ENCODE assay signal across 8 cellular contexts in genomic region chr1:1745651-1746565, GRCh38. TPM values are rescaled to one million over a fixed set of nuclear protein-coding genes. Genes with fewer than 3 reads are reported as not detected.
DNase-seq lines count a peak whose midpoint lies in the region; ATAC-seq, FAIRE-seq and TF ChIP-seq lines count a peak whose summit lies in the region.
"Not testable (repeated sequence)": the region's sequence is repeated elsewhere in the genome, so short reads cannot be mapped to it uniquely, and the experiment has no call there.

No MANE protein-coding gene starts in this region.

- H3K27ac ChIP-seq in 22Rv1 (peak overlapping the region; percentile 43; the same call in 1 of the 2 replicates), keratinocyte (ENCODE audit: control insufficient read depth, insufficient read depth, low read length) (peak overlapping the region; percentile 49), spleen (peak overlapping the region; percentile 72 to 97 (median 92))

- peak overlapping the region in 1 of 3 experiments; percentile 42 for H3K4me3 ChIP-seq in keratinocyte (ENCODE audit: control insufficient read depth in 2 of 3, extremely low read depth in 1 of 3, insufficient read depth in 2 of 3, low read depth in 1 of 3, low read length in 3 of 3)
- H3K4me3 ChIP-seq in spleen: peak overlapping the region in 7 of 8 donors; percentile 25 to 70 (median 40)

- not testable (repeated sequence) for H3K27me3 ChIP-seq in keratinocyte (ENCODE audit: control insufficient read depth, extremely low read depth, insufficient read depth, low read length); spleen (replicated peaks in 1 of 7)

- TF ChIP-seq CTCF in 22Rv1 (IDR thresholded peaks at IDR 0.05); keratinocyte (optimal IDR thresholded peaks at IDR 0.05 in 1 of 3, IDR thresholded peaks at IDR 0.05 in 1 of 3, conservative IDR thresholded peaks at IDR 0.05 in 1 of 3; ENCODE audit: extremely low read depth in 1 of 3, insufficient read depth in 2 of 3, low read length in 3 of 3): not testable (repeated sequence)
- peak in 4 of 11 experiments; percentile 3 to 47 (median 6) for TF ChIP-seq CTCF in spleen (IDR thresholded peaks at IDR 0.05 in 8 of 11, conservative IDR thresholded peaks at IDR 0.05 in 3 of 11)

- H3K79me2 ChIP-seq in keratinocyte (ENCODE audit: control insufficient read depth, insufficient read depth, low read length): not testable (repeated sequence)

- ATAC-seq in GM18907 (IDR thresholded peaks at IDR 0.05; ENCODE audit: unreplicated experiment) (peak; percentile 56), HG03103 (IDR thresholded peaks at IDR 0.05; ENCODE audit: low read depth, unreplicated experiment) (peak; percentile 50)
- ATAC-seq in central memory CD8-positive, alpha-beta T cell (replicated peaks; ENCODE audit: extremely low read depth, poor library complexity, severe bottlenecking): peak; percentile 74

- intact Hi-C loops in spleen (cut with DNase I; ENCODE audit: low total_unique reads): not testable (repeated sequence)

- not testable (repeated sequence) for H3K4me1 Mint-ChIP-seq in activated CD4-positive, alpha-beta T cell treated with anti-CD3 and anti-CD28 coated beads, Interleukin-2, amount 10 ng/mL, durations not matched to agents 7 days and 5 days; central memory CD8-positive, alpha-beta T cell

- not testable (repeated sequence) for H3K27me3 Mint-ChIP-seq in activated CD4-positive, alpha-beta T cell treated with anti-CD3 and anti-CD28 coated beads, Interleukin-2, amount 10 ng/mL, durations not matched to agents 7 days and 5 days; central memory CD8-positive, alpha-beta T cell

- not testable (repeated sequence) for FAIRE-seq in keratinocyte (lab: Jason Lieb, UNC)

- H3K36me3 Mint-ChIP-seq in activated CD4-positive, alpha-beta T cell treated with anti-CD3 and anti-CD28 coated beads, Interleukin-2, amount 10 ng/mL, durations not matched to agents 7 days and 5 days (ENCODE audit: low read depth): not testable (repeated sequence)
- peaks cover 15% of the 10 kb centered on the region for H3K36me3 Mint-ChIP-seq in central memory CD8-positive, alpha-beta T cell (ENCODE audit: insufficient read depth)

- 0% methylated on average over 23 to 79 of the region's 101 CpGs for WGBS in spleen, 5 donors

- dilution Hi-C loops in keratinocyte (cut with MboI; ENCODE audit: extremely low pct_ligation_motif_present, low sequenced_read_pairs): not testable (repeated sequence)

- CTCF ChIA-PET in activated CD4-positive, alpha-beta T cell treated with anti-CD3 and anti-CD28 coated beads, Interleukin-2, amount 10 ng/mL, durations not matched to agents 7 days and 5 days (lab: Charles Lee): interaction anchor here (0.7 kb wide), 1 partner anchor 163 kb away, joined by 3 read pairs; no protein-coding TSS in a partner anchor

- H3K4me2 ChIP-seq in keratinocyte (ENCODE audit: control insufficient read depth, extremely low read depth, insufficient read depth, low read depth, low read length): not testable (repeated sequence)

- peak in 2 of 3 donors; percentile 10 to 47 for TF ChIP-seq POLR2A in spleen (IDR thresholded peaks at IDR 0.05)

- not testable (repeated sequence) for H3K4me1 ChIP-seq in keratinocyte (ENCODE audit: control insufficient read depth, extremely low read depth, insufficient read depth, low read length)
- H3K4me1 ChIP-seq in spleen: peaks cover 0 to 17% (median 0%) of the 10 kb centered on the region in 6 donors

- not testable (repeated sequence) for H3K9me1 ChIP-seq in keratinocyte (ENCODE audit: control insufficient read depth, extremely low read depth, insufficient read depth, low read length)

- not testable (repeated sequence) for H2AFZ ChIP-seq in keratinocyte (ENCODE audit: control insufficient read depth, low read length)

- H4K20me1 ChIP-seq in keratinocyte (ENCODE audit: control insufficient read depth, extremely low read depth, insufficient read depth, low read length): not testable (repeated sequence)

- H3K27ac Mint-ChIP-seq in activated CD4-positive, alpha-beta T cell treated with anti-CD3 and anti-CD28 coated beads, Interleukin-2, amount 10 ng/mL, durations not matched to agents 7 days and 5 days: peak overlapping the region; percentile 86
- H3K27ac Mint-ChIP-seq in central memory CD8-positive, alpha-beta T cell (ENCODE audit: low read depth): peak overlapping the region; percentile 87

- POLR2A ChIA-PET in activated CD4-positive, alpha-beta T cell treated with anti-CD3 and anti-CD28 coated beads, Interleukin-2, amount 10 ng/mL, durations not matched to agents 7 days and 5 days (lab: Charles Lee): not testable (repeated sequence)

- H3K4me3 Mint-ChIP-seq in activated CD4-positive, alpha-beta T cell treated with anti-CD3 and anti-CD28 coated beads, Interleukin-2, amount 10 ng/mL, durations not matched to agents 7 days and 5 days: peak overlapping the region; percentile 38
- peak overlapping the region; percentile 65 for H3K4me3 Mint-ChIP-seq in central memory CD8-positive, alpha-beta T cell

- DNase-seq in NCI-H345 treated with DMSO at 0.1 percent for 48 hours (lab: John Stamatoyannopoulos, UW; ENCODE audit: unreplicated experiment): peak; percentile 34
- DNase-seq in activated CD4-positive, alpha-beta T cell treated with anti-CD3 and anti-CD28 coated beads, Interleukin-2, amount 10 ng/mL, durations not matched to agents 7 days and 5 days: peak; percentile 78
- peak; percentile 68 to 94 for DNase-seq in central memory CD8-positive, alpha-beta T cell (ENCODE audit: low spot score in 2 of 2)
- not testable (repeated sequence) for DNase-seq in keratinocyte (ENCODE audit: low read depth, low spot score)
- peak; percentile 96 for DNase-seq in spleen

- not testable (repeated sequence) for H3K9me3 ChIP-seq in keratinocyte (ENCODE audit: control insufficient read depth, low read depth, low read length); spleen

- H3K9me3 Mint-ChIP-seq in activated CD4-positive, alpha-beta T cell treated with anti-CD3 and anti-CD28 coated beads, Interleukin-2, amount 10 ng/mL, durations not matched to agents 7 days and 5 days; central memory CD8-positive, alpha-beta T cell: not testable (repeated sequence)

- not testable (repeated sequence) for H3K9ac ChIP-seq in keratinocyte (ENCODE audit: control insufficient read depth, extremely low read depth, insufficient read depth, low read length)

- not testable (repeated sequence) for H3K36me3 ChIP-seq in keratinocyte (ENCODE audit: control insufficient read depth in 2 of 2, extremely low read depth in 1 of 2, insufficient read depth in 2 of 2, low read length in 2 of 2); spleen

RNA-seq across cellular contexts. Expression of gene CDK11A, which starts 21.8 kb away (rescaled TPM):
- 10 to 100 TPM; 61.4 to 81.9 TPM for total RNA-seq in activated CD4-positive, alpha-beta T cell treated with anti-CD3 and anti-CD28 coated beads, Interleukin-2, amount 10 ng/mL, durations not matched to agents 7 days and 5 days
- polyA plus RNA-seq in keratinocyte: 3.5 to 5.3 TPM (median 3.9 TPM) in 3 replicates
- polyA plus RNA-seq in keratinocyte (2011; ENCODE audit: low read depth): 56.8 TPM
- polyA plus RNA-seq in keratinocyte (2011; cell fraction: cytosol; rRNA removed): 2.1 and 5.2 TPM in 2 replicates
- polyA plus RNA-seq in keratinocyte (2011; cell fraction: nucleus; rRNA removed): 36.3 and 50.5 TPM in 2 replicates
- 13.0 and 29.7 TPM in 2 replicates for polyA plus RNA-seq in keratinocyte (2012; ENCODE audit: low replicate concordance)
- 4.1 to 12.6 TPM (median 4.7 TPM) in 3 replicates for polyA minus RNA-seq in keratinocyte
- polyA minus RNA-seq in keratinocyte (2011; cell fraction: cytosol; rRNA and poly(A)+ RNA removed): 229 TPM
- 11.9 and 14.7 TPM in 2 replicates for polyA minus RNA-seq in keratinocyte (2011; cell fraction: nucleus; rRNA and poly(A)+ RNA removed)
- 100 to 1,000 TPM in 1 of 7 donors, 10 to 100 TPM in 6; 54.2 to 101 (median 77.1) TPM for total RNA-seq in spleen
- 100 to 1,000 TPM in 1 of 3 donors, 10 to 100 TPM in 2; 29.3 to 123 (median 70.1) TPM for polyA plus RNA-seq in spleen

RNA-seq across cellular contexts. Expression of gene NADK, which starts 32.4 kb away (rescaled TPM):
- total RNA-seq in activated CD4-positive, alpha-beta T cell treated with anti-CD3 and anti-CD28 coated beads, Interleukin-2, amount 10 ng/mL, durations not matched to agents 7 days and 5 days: 10 to 100 TPM; 76.6 to 78.7 TPM
- polyA plus RNA-seq in keratinocyte (54.0 to 59.9 TPM (median 54.8 TPM) in 3 replicates), spleen (100 to 1,000 TPM in 1 of 3 donors, 10 to 100 TPM in 2; 62.6 to 155 (median 83.8) TPM)
- polyA plus RNA-seq in keratinocyte (2011; ENCODE audit: low read depth): 21.4 TPM
- polyA plus RNA-seq in keratinocyte (2011; cell fraction: cytosol; rRNA removed): 38.1 and 58.8 TPM in 2 replicates
- 133 TPM in 2 replicates for polyA plus RNA-seq in keratinocyte (2011; cell fraction: nucleus; rRNA removed)
- polyA plus RNA-seq in keratinocyte (2012; ENCODE audit: low replicate concordance): 39.1 and 47.9 TPM in 2 replicates
- 32.0 to 38.3 TPM (median 37.9 TPM) in 3 replicates for polyA minus RNA-seq in keratinocyte
- polyA minus RNA-seq in keratinocyte (2011; cell fraction: cytosol; rRNA and poly(A)+ RNA removed): 58.7 TPM
- 53.4 and 55.8 TPM in 2 replicates for polyA minus RNA-seq in keratinocyte (2011; cell fraction: nucleus; rRNA and poly(A)+ RNA removed)
- 100 to 1,000 TPM; 155 to 271 (median 207) TPM for total RNA-seq in spleen

RNA-seq across cellular contexts. Expression of gene SLC35E2B, which starts 53.3 kb away (rescaled TPM):
- total RNA-seq in activated CD4-positive, alpha-beta T cell treated with anti-CD3 and anti-CD28 coated beads, Interleukin-2, amount 10 ng/mL, durations not matched to agents 7 days and 5 days: 10 to 100 TPM; 62.5 to 65.0 TPM
- polyA plus RNA-seq in keratinocyte: 10.3 to 11.5 TPM (median 10.7 TPM) in 3 replicates
- polyA plus RNA-seq in keratinocyte (2011; ENCODE audit: low read depth): 4.5 TPM
- polyA plus RNA-seq in keratinocyte (2011; cell fraction: cytosol; rRNA removed): 8.1 and 9.0 TPM in 2 replicates
- polyA plus RNA-seq in keratinocyte (2011; cell fraction: nucleus; rRNA removed): 32.7 and 34.3 TPM in 2 replicates
- 14.2 and 15.0 TPM in 2 replicates for polyA plus RNA-seq in keratinocyte (2012; ENCODE audit: low replicate concordance)
- polyA minus RNA-seq in keratinocyte: 14.0 to 24.8 TPM (median 17.5 TPM) in 3 replicates
- 15.2 TPM for polyA minus RNA-seq in keratinocyte (2011; cell fraction: cytosol; rRNA and poly(A)+ RNA removed)
- polyA minus RNA-seq in keratinocyte (2011; cell fraction: nucleus; rRNA and poly(A)+ RNA removed): 18.4 and 20.4 TPM in 2 replicates
- 100 to 1,000 TPM in 1 of 7 donors, 10 to 100 TPM in 6; 48.3 to 105 (median 63.1) TPM for total RNA-seq in spleen
- polyA plus RNA-seq in spleen: 10 to 100 TPM; 18.3 to 26.7 (median 21.9) TPM
